Comparison of ENCODE assay signal across 8 cellular contexts in the genomic region with DNA sequence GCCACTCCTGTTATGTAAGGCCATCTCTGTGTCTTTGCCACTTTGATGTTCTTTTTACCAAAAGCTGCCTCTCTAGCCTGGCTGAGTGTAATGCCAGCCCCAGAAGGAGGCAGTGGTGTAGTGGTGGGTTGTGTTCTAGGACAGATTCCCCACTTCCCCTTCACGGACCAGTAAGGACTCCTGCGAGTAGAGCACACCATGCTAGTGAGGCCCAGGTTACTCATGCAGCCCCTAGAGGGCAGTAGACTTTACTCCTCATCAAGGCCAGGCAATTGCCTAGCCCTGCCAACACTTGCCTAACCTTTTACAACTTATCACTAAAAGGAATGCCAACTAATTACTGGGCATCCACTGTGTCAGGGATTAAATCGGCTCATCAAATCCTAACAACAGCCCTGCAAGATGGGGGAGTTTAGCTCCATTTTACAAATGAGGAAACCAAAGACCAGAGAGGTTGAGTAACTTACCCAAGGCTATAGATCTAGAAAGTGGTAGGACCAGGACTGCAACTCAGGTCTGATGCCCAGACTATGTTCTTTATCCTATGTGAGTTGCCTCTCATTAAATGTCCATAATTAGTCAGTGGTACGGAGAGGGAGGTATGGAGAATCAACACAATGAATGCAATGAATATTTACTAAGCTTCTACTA.
A peak's percentile ranks its signal among the peaks of the same experiment; 100 is the strongest.
DNase-seq lines count a peak whose midpoint lies in the region; ATAC-seq and TF ChIP-seq lines count a peak whose summit lies in the region.

No MANE protein-coding gene starts in this region.

- H3K4me3 Mint-ChIP-seq in activated naive CD8-positive, alpha-beta T cell treated with anti-CD3 and anti-CD28 coated beads for 36 hours: no peak overlapping the region

- TF ChIP-seq CTCF in NB4 (IDR thresholded peaks at IDR 0.05; ENCODE audit: low read depth, low read length): peak; percentile 84

- H3K27ac Mint-ChIP-seq in activated naive CD8-positive, alpha-beta T cell treated with anti-CD3 and anti-CD28 coated beads for 36 hours: no peak overlapping the region

- no peak overlapping the region for H3K4me3 ChIP-seq in NB4 (ENCODE audit: low read depth, low read length)

- H3K9me3 Mint-ChIP-seq in activated naive CD8-positive, alpha-beta T cell treated with anti-CD3 and anti-CD28 coated beads for 36 hours: no peaks in the 10 kb centered on the region

- H3K36me3 Mint-ChIP-seq in activated naive CD8-positive, alpha-beta T cell treated with anti-CD3 and anti-CD28 coated beads for 36 hours: no peaks in the 10 kb centered on the region

- H3K4me1 Mint-ChIP-seq in activated naive CD8-positive, alpha-beta T cell treated with anti-CD3 and anti-CD28 coated beads for 36 hours: no peaks in the 10 kb centered on the region

- ATAC-seq in HG02571 (IDR thresholded peaks at IDR 0.05; ENCODE audit: unreplicated experiment) (peak; percentile 80), left lobe of liver (peak; percentile 98)

- no peak for TF ChIP-seq POLR2A in NB4 (IDR thresholded peaks at IDR 0.05; ENCODE audit: extremely low read depth, insufficient read length)

- H3K27me3 Mint-ChIP-seq in activated naive CD8-positive, alpha-beta T cell treated with anti-CD3 and anti-CD28 coated beads for 36 hours: peaks cover 3% of the 10 kb centered on the region

- DNase-seq in activated naive CD4-positive, alpha-beta T cell treated with Interleukin-2 at 50 U/mL for 16 hours: peak; percentile 4
- DNase-seq in activated naive CD4-positive, alpha-beta T cell treated with anti-CD3 and anti-CD28 coated beads, Interleukin-2, amount 50 U/mL, for 16 hours: no peak
- peak; percentile 85 for DNase-seq in NB4 (ENCODE audit: low read depth)
- DNase-seq in activated naive CD8-positive, alpha-beta T cell treated with anti-CD3 and anti-CD28 coated beads for 36 hours: peak; percentile 6
- no peak for DNase-seq in left lobe of liver (ENCODE audit: low spot score)
- DNase-seq in Ammon's horn (ENCODE audit: low spot score): no peak
- DNase-seq in NCI-H345 treated with DMSO at 0.1 percent for 48 hours (lab: John Stamatoyannopoulos, UW; ENCODE audit: unreplicated experiment): no peak

Comparison
In these comparisons a context has a peak if more than half of its experiments do, and no peak if none do; other contexts are left out.
1. DNase-seq: peak in activated naive CD4-positive, alpha-beta T cell treated with Interleukin-2 at 50 U/mL for 16 hours (single experiment), NB4 (single experiment) and activated naive CD8-positive, alpha-beta T cell treated with anti-CD3 and anti-CD28 coated beads for 36 hours (single experiment); none in activated naive CD4-positive, alpha-beta T cell treated with anti-CD3 and anti-CD28 coated beads, Interleukin-2, amount 50 U/mL, for 16 hours (single experiment), left lobe of liver (single experiment), Ammon's horn (single experiment) and NCI-H345 treated with DMSO at 0.1 percent for 48 hours (single experiment).